9 cellular contexts compared by ENCODE assay signal in the genomic region with DNA sequence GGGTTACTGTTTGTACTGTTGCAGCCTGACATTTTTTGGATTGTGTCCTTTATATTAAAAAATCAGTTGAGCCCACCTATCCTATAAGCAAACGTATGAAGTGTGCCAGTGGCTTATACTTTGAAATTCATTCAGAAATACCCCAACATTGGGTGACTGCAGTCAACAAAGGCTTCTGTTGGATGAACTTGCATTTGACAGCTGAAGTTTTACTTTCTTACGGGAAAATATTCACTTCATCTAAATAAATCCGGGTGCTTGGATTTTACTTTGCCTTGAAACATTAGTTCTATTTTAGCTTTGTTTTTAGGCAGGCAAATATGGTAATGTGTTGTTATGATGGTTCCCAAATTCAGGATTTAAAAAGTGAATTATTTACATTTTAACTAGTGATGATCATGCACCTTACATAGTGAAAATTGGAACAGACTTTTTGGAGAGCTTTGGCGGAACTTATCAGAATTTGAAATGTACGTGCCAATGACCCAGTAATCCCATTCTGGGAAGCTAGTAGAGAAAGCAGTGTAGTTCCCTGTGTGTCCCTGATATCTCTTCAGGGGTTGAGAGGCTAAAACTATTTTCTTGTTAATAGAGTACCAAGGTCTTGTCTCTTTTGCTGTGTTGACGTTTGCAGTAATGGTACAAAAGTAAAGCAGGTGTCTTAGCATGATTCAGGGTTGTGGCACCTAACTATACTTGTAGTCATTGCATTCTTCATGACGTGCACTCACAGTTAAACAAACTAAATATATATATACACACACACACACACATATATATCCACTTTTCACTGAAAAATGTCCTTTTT. TPM values are rescaled to one million over a fixed set of nuclear protein-coding genes. Genes with fewer than 3 reads are reported as not detected.
DNase-seq lines count a peak whose midpoint lies in the region; ATAC-seq, FAIRE-seq and TF ChIP-seq lines count a peak whose summit lies in the region.
"Had no signal": no experiment of that assay in that cellular context is flagged by ENCODE, and none has a peak within 500 bp of the region (broad histone marks: within the 10 kb centered on the region; RNA-seq: fewer than 3 reads in every experiment).

No MANE protein-coding gene starts in this region.

- H3K27me3 ChIP-seq in HL-60 (ENCODE audit: insufficient read depth, poor library complexity, severe bottlenecking) (no peaks in the 10 kb centered on the region), brain microvascular endothelial cell (replicated peaks) (no peaks in the 10 kb centered on the region)

- WGBS in A549 (ENCODE audit: missing lambda C conversion rate) = 66% methylated on average over 7 of the region's 7 CpGs
- WGBS in mesodermal cell (ENCODE audit: insufficient coverage in 2 of 2), 2 experiments = 84 to 92% methylated on average over 5 of the region's 7 CpGs

- no peak for TF ChIP-seq CTCF in A549 (IDR thresholded peaks at IDR 0.05)
- no peak for TF ChIP-seq CTCF in HL-60 (IDR thresholded peaks at IDR 0.05; ENCODE audit: insufficient read depth, low read length)
- TF ChIP-seq CTCF in brain microvascular endothelial cell (IDR thresholded peaks at IDR 0.05; ENCODE audit: low read depth, low read length, missing control alignments) = no peak

- POLR2A ChIA-PET in A549 (lab: Yijun Ruan, JAX) = no interaction called here

- no peak for TF ChIP-seq EP300 in A549 (IDR thresholded peaks at IDR 0.05)

- H3K27ac ChIP-seq in A549 (peak overlapping the region in 1 of 2 experiments; percentile 33; a peak in 1 of 6 replicates), HL-60 (replicated peaks) (no peak overlapping the region), brain microvascular endothelial cell (peak overlapping the region; percentile 93), mesodermal cell (ENCODE audit: low read depth, low read length, severe bottlenecking) (no peak overlapping the region)

- H3K4me3 ChIP-seq in A549 (peak overlapping the region; percentile 90), HL-60 (replicated peaks; ENCODE audit: insufficient read depth, low read length) (peak overlapping the region; percentile 95), brain microvascular endothelial cell (ENCODE audit: low read depth, low read length) (peak overlapping the region; percentile 83), mesodermal cell (ENCODE audit: extremely low read depth, insufficient read depth, low read length, poor library complexity, severe bottlenecking) (peak overlapping the region; percentile 95)

- ATAC-seq in A549 = no peak

- no peak for TF ChIP-seq RAD21 in A549 (conservative IDR thresholded peaks at IDR 0.05 in 1 of 2, IDR thresholded peaks at IDR 0.05 in 1 of 2)

- TF ChIP-seq POLR2A in A549 (IDR thresholded peaks at IDR 0.05; ENCODE audit: low read length) = no peak

- H3K4me1 ChIP-seq in A549 (peaks cover 27% of the 10 kb centered on the region; the same call in 2 of the 3 replicates), mesodermal cell (ENCODE audit: control insufficient read depth, insufficient read depth, low read length, poor library complexity, severe bottlenecking) (no peaks in the 10 kb centered on the region)

- H3K9me3 ChIP-seq in A549 (no peaks in the 10 kb centered on the region), mesodermal cell (ENCODE audit: control insufficient read depth, low read length) (no peaks in the 10 kb centered on the region)

- in situ Hi-C loops in brain microvascular endothelial cell (cut with HindIII; ENCODE audit: low pct_ligation_motif_present, low sequenced_read_pairs) = loop anchor here (25.0 kb wide), 1 partner anchor 147 kb away; no protein-coding TSS in a partner anchor

- no peaks in the 10 kb centered on the region for H3K36me3 ChIP-seq in brain microvascular endothelial cell (replicated peaks)
- peaks cover 3% of the 10 kb centered on the region for H3K36me3 ChIP-seq in mesodermal cell (ENCODE audit: control insufficient read depth, insufficient read depth, low read length)

- no peak for FAIRE-seq in A549 (lab: Jason Lieb, UNC)

- no peak for DNase-seq in A549 (ENCODE audit: low read depth in 1 of 2, low spot score in 1 of 2)
- DNase-seq in HL-60 (ENCODE audit: low read depth in 1 of 2, low spot score in 1 of 2) = no peak
- DNase-seq in brain microvascular endothelial cell = no peak
- DNase-seq in NCI-H748 (lab: John Stamatoyannopoulos, UW; ENCODE audit: unreplicated experiment) = no peak
- DNase-seq in germinal center (ENCODE audit: low spot score) = no peak
- DNase-seq in HuH-7.5 (ENCODE audit: low spot score) = no peak
- DNase-seq in SW480 (ENCODE audit: low spot score) = no peak
- DNase-seq: activated naive CD4-positive, alpha-beta T cell treated with anti-CD3 and anti-CD28 coated beads, Interleukin-2, amount 50 U/mL, for 16 hours had no signal

- peak overlapping the region; percentile 79 for H3K4me2 ChIP-seq in A549

- CTCF ChIA-PET in A549 (lab: Yijun Ruan, JAX) = interaction anchor here (0.7 to 4.2 kb wide), 9 partner anchors 9 to 331 kb away, joined by 3 to 47 read pairs (median 5); no protein-coding TSS in a partner anchor

TF ChIP-seq in A549, 52 proteins besides CTCF, POLR2A, EP300 and RAD21:
- TF ChIP-seq ZNF302 (CRISPR knock-in tag; IDR thresholded peaks at IDR 0.05) = no peak

RNA-seq across cellular contexts. Expression of a gene that starts 21.9 kb away (rescaled TPM):
- polyA plus RNA-seq in A549 (2011; rRNA removed) (76.1 and 96.8 TPM in 2 replicates), A549 (2017; fragmentation: RNase III; extraction: RNeasy Plus Mini Kit Qiagen cat#74134 plus additional on column Dnase treatment) (97.9 to 111 TPM (median 101 TPM) in 3 replicates)
- 59.6 and 61.4 TPM in 2 replicates for polyA plus RNA-seq in A549 (2012; cell fraction: cytosol; rRNA removed)
- polyA plus RNA-seq in A549 (2012; cell fraction: nucleus; rRNA removed) = 43.5 and 62.0 TPM in 2 replicates
- 45.1 and 62.3 TPM in 2 replicates for polyA minus RNA-seq in A549 (2011; rRNA and poly(A)+ RNA removed)
- polyA plus RNA-seq in mesodermal cell (2013, experiment 1 of 2) = 20.9 TPM
- 19.2 TPM for polyA plus RNA-seq in mesodermal cell (2013, experiment 2 of 2)

RNA-seq across cellular contexts. Expression of a gene that starts 51.1 kb away (rescaled TPM):
- polyA plus RNA-seq in A549 (2011; rRNA removed) (0.09 and 0.17 TPM in 2 replicates), A549 (2017; fragmentation: RNase III; extraction: RNeasy Plus Mini Kit Qiagen cat#74134 plus additional on column Dnase treatment) (0.10 to 0.17 TPM (median 0.13 TPM) in 3 replicates)
- 0.05 and 0.14 TPM in 2 replicates for polyA plus RNA-seq in A549 (2012; cell fraction: cytosol; rRNA removed)
- polyA plus RNA-seq in A549 (2012; cell fraction: nucleus; rRNA removed) = 0.10 and 0.17 TPM in 2 replicates
- 0.08 and 0.10 TPM in 2 replicates for polyA minus RNA-seq in A549 (2011; rRNA and poly(A)+ RNA removed)
- 0.11 TPM for polyA plus RNA-seq in mesodermal cell (2013, experiment 1 of 2)
- 0.25 TPM for polyA plus RNA-seq in mesodermal cell (2013, experiment 2 of 2)
